In genomic region chr1:241637604-241638003, GRCh38 we compare ENCODE assay signal across 1 cellular context.
TF ChIP-seq lines count a peak whose summit lies in the region.

No MANE protein-coding gene starts in this region.

TF ChIP-seq in HepG2, 621 proteins besides CTCF, POLR2A, EP300 and RAD21:
- TF ChIP-seq ZNF34 (CRISPR knock-in tag; IDR thresholded peaks at IDR 0.05; ENCODE audit: borderline replicate concordance) (no peak), RNF2 (conservative IDR thresholded peaks at IDR 0.05; ENCODE audit: low read depth) (no peak), ZNF781 (CRISPR knock-in tag; IDR thresholded peaks at IDR 0.05; ENCODE audit: borderline replicate concordance, not compliant biosample characterization) (no peak), KLF13 (CRISPR knock-in tag; IDR thresholded peaks at IDR 0.05) (no peak), ZNF3 (CRISPR knock-in tag; IDR thresholded peaks at IDR 0.05) (no peak), ZEB1 (IDR thresholded peaks at IDR 0.05; ENCODE audit: insufficient replicate concordance, low read depth) (no peak), ARNT2 (CRISPR knock-in tag; IDR thresholded peaks at IDR 0.05; ENCODE audit: low read depth) (no peak), ZBTB4 (CRISPR knock-in tag; IDR thresholded peaks at IDR 0.05; ENCODE audit: borderline replicate concordance) (no peak), HINFP (CRISPR knock-in tag; IDR thresholded peaks at IDR 0.05; ENCODE audit: low read depth) (no peak), SKIL (CRISPR knock-in tag; IDR thresholded peaks at IDR 0.05; ENCODE audit: borderline replicate concordance) (no peak), NR2F2 (IDR thresholded peaks at IDR 0.05; ENCODE audit: borderline replicate concordance, low read depth) (no peak), ZNF572 (CRISPR knock-in tag; IDR thresholded peaks at IDR 0.05) (no peak), TAF1 (CRISPR knock-in tag; IDR thresholded peaks at IDR 0.05) (no peak), ZNF136 (CRISPR knock-in tag; IDR thresholded peaks at IDR 0.05; ENCODE audit: low read depth) (no peak), ZSCAN21 (CRISPR knock-in tag; IDR thresholded peaks at IDR 0.05; ENCODE audit: borderline replicate concordance) (no peak), PHF5A (CRISPR knock-in tag; IDR thresholded peaks at IDR 0.05; ENCODE audit: low read depth, unreplicated experiment) (no peak), ZNF577 (CRISPR knock-in tag; IDR thresholded peaks at IDR 0.05; ENCODE audit: borderline replicate concordance, low read depth) (no peak)
- TF ChIP-seq, protein P1, sequence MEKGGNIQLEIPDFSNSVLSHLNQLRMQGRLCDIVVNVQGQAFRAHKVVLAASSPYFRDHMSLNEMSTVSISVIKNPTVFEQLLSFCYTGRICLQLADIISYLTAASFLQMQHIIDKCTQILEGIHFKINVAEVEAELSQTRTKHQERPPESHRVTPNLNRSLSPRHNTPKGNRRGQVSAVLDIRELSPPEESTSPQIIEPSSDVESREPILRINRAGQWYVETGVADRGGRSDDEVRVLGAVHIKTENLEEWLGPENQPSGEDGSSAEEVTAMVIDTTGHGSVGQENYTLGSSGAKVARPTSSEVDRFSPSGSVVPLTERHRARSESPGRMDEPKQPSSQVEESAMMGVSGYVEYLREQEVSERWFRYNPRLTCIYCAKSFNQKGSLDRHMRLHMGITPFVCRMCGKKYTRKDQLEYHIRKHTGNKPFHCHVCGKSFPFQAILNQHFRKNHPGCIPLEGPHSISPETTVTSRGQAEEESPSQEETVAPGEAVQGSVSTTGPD (CRISPR knock-in tag; IDR thresholded peaks at IDR 0.05), result no peak
- TF ChIP-seq, protein P2, sequence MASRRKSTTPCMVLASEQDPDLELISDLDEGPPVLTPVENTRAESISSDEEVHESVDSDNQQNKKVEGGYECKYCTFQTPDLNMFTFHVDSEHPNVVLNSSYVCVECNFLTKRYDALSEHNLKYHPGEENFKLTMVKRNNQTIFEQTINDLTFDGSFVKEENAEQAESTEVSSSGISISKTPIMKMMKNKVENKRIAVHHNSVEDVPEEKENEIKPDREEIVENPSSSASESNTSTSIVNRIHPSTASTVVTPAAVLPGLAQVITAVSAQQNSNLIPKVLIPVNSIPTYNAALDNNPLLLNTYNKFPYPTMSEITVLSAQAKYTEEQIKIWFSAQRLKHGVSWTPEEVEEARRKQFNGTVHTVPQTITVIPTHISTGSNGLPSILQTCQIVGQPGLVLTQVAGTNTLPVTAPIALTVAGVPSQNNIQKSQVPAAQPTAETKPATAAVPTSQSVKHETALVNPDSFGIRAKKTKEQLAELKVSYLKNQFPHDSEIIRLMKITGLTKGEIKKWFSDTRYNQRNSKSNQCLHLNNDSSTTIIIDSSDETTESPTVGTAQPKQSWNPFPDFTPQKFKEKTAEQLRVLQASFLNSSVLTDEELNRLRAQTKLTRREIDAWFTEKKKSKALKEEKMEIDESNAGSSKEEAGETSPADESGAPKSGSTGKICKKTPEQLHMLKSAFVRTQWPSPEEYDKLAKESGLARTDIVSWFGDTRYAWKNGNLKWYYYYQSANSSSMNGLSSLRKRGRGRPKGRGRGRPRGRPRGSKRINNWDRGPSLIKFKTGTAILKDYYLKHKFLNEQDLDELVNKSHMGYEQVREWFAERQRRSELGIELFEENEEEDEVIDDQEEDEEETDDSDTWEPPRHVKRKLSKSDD (CRISPR knock-in tag; IDR thresholded peaks at IDR 0.05; ENCODE audit: low read depth), result no peak
- TF ChIP-seq, protein P3, sequence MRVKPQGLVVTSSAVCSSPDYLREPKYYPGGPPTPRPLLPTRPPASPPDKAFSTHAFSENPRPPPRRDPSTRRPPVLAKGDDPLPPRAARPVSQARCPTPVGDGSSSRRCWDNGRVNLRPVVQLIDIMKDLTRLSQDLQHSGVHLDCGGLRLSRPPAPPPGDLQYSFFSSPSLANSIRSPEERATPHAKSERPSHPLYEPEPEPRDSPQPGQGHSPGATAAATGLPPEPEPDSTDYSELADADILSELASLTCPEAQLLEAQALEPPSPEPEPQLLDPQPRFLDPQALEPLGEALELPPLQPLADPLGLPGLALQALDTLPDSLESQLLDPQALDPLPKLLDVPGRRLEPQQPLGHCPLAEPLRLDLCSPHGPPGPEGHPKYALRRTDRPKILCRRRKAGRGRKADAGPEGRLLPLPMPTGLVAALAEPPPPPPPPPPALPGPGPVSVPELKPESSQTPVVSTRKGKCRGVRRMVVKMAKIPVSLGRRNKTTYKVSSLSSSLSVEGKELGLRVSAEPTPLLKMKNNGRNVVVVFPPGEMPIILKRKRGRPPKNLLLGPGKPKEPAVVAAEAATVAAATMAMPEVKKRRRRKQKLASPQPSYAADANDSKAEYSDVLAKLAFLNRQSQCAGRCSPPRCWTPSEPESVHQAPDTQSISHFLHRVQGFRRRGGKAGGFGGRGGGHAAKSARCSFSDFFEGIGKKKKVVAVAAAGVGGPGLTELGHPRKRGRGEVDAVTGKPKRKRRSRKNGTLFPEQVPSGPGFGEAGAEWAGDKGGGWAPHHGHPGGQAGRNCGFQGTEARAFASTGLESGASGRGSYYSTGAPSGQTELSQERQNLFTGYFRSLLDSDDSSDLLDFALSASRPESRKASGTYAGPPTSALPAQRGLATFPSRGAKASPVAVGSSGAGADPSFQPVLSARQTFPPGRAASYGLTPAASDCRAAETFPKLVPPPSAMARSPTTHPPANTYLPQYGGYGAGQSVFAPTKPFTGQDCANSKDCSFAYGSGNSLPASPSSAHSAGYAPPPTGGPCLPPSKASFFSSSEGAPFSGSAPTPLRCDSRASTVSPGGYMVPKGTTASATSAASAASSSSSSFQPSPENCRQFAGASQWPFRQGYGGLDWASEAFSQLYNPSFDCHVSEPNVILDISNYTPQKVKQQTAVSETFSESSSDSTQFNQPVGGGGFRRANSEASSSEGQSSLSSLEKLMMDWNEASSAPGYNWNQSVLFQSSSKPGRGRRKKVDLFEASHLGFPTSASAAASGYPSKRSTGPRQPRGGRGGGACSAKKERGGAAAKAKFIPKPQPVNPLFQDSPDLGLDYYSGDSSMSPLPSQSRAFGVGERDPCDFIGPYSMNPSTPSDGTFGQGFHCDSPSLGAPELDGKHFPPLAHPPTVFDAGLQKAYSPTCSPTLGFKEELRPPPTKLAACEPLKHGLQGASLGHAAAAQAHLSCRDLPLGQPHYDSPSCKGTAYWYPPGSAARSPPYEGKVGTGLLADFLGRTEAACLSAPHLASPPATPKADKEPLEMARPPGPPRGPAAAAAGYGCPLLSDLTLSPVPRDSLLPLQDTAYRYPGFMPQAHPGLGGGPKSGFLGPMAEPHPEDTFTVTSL (CRISPR knock-in tag; IDR thresholded peaks at IDR 0.05; ENCODE audit: borderline replicate concordance), result no peak
